ENCODE assay signal across 9 cellular contexts in the genomic region with DNA sequence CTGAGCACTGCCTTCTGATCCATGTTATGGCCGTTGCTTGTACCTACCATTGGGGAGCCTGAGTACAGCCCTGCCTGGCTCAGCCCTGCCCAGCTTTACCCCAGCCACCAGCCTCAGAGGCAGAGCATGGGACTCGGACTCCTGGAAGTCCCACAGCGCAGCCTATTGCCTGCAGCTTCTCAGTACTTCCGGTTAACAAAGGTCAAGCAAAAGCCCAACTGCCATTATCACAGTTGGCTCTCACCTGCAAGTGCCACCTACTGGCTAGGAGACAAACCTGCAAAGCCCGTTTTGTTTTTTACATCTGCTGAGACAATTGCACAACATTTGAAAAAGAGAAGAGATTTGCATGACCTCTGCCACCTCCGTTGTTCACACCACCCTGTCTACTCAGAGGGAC.
DNase-seq lines count a peak whose midpoint lies in the region; ATAC-seq and TF ChIP-seq lines count a peak whose summit lies in the region.
"Had no signal": no experiment of that assay in that cellular context is flagged by ENCODE, and none has a peak within 500 bp of the region (broad histone marks: within the 10 kb centered on the region; RNA-seq: fewer than 3 reads in every experiment).

No MANE protein-coding gene starts in this region.

- no peaks in the 10 kb centered on the region for H3K27me3 Mint-ChIP-seq in activated naive CD8-positive, alpha-beta T cell treated with anti-CD3 and anti-CD28 coated beads, Interleukin-2, amount 50 U/mL, for 24 hours

- no peak overlapping the region for H3K9ac ChIP-seq in mesenchymal stem cell (ENCODE audit: low read length)

- no peak overlapping the region for H3K23ac ChIP-seq in mesenchymal stem cell (ENCODE audit: low read length in 2 of 2)

- no peak overlapping the region for H3K4me3 Mint-ChIP-seq in activated naive CD8-positive, alpha-beta T cell treated with anti-CD3 and anti-CD28 coated beads, Interleukin-2, amount 50 U/mL, for 24 hours

- no peaks in the 10 kb centered on the region for H3K27me3 ChIP-seq in mesenchymal stem cell (ENCODE audit: control insufficient read depth in 1 of 2, insufficient read depth in 1 of 2, low read length in 2 of 2)

- H2BK15ac ChIP-seq in mesenchymal stem cell (ENCODE audit: low read depth, poor library complexity, severe bottlenecking) = no peak overlapping the region

- no peak for TF ChIP-seq POLR2A in GM18505 (IDR thresholded peaks at IDR 0.05; ENCODE audit: borderline replicate concordance, extremely low read depth, insufficient read depth, insufficient read length)

- no peak overlapping the region for H3K14ac ChIP-seq in mesenchymal stem cell (ENCODE audit: low read length in 2 of 2)

- ATAC-seq in GM18505 (IDR thresholded peaks at IDR 0.05; ENCODE audit: unreplicated experiment) (peak; percentile 42), HG03159 (IDR thresholded peaks at IDR 0.05; ENCODE audit: unreplicated experiment) (peak; percentile 45), HG03378 (IDR thresholded peaks at IDR 0.05; ENCODE audit: unreplicated experiment) (no peak)
- ATAC-seq in activated naive CD8-positive, alpha-beta T cell treated with anti-CD3 and anti-CD28 coated beads, Interleukin-2, amount 50 U/mL, for 24 hours = no peak

- H3K79me1 ChIP-seq in mesenchymal stem cell (replicated peaks; ENCODE audit: low read length, poor library complexity, severe bottlenecking) = no peaks in the 10 kb centered on the region

- peaks cover 27% of the 10 kb centered on the region for H3K9me3 Mint-ChIP-seq in activated naive CD8-positive, alpha-beta T cell treated with anti-CD3 and anti-CD28 coated beads, Interleukin-2, amount 50 U/mL, for 24 hours

- no peak overlapping the region for H3K4me3 ChIP-seq in mesenchymal stem cell (ENCODE audit: insufficient read depth in 1 of 2, low read depth in 1 of 2, low read length in 2 of 2)

- H2BK120ac ChIP-seq in mesenchymal stem cell (ENCODE audit: low read depth, low read length) = no peak overlapping the region

- H3K4me1 ChIP-seq in mesenchymal stem cell (ENCODE audit: control insufficient read depth, insufficient read depth, low read depth, low read length) = peaks cover 6% of the 10 kb centered on the region

- peak overlapping the region; percentile 1 for H2AK5ac ChIP-seq in mesenchymal stem cell (ENCODE audit: low read length, severe bottlenecking)

- no peak overlapping the region for H4K8ac ChIP-seq in mesenchymal stem cell (ENCODE audit: low read length)

- H3K36me3 Mint-ChIP-seq in activated naive CD8-positive, alpha-beta T cell treated with anti-CD3 and anti-CD28 coated beads, Interleukin-2, amount 50 U/mL, for 24 hours (ENCODE audit: low read depth) = no peaks in the 10 kb centered on the region

- no peaks in the 10 kb centered on the region for H3K4me1 Mint-ChIP-seq in activated naive CD8-positive, alpha-beta T cell treated with anti-CD3 and anti-CD28 coated beads, Interleukin-2, amount 50 U/mL, for 24 hours

- peak overlapping the region in 1 of 2 experiments; percentile 74 for H3K18ac ChIP-seq in mesenchymal stem cell (ENCODE audit: low read depth in 1 of 2, low read length in 2 of 2)

- DNase-seq in SKM-1 (lab: John Stamatoyannopoulos, UW; ENCODE audit: unreplicated experiment) (peak; percentile 8), mesenchymal stem cell (no peak), NCI-H2196 treated with DMSO at 0.1 percent for 48 hours (lab: John Stamatoyannopoulos, UW; ENCODE audit: unreplicated experiment) (no peak)
- DNase-seq in activated naive CD8-positive, alpha-beta T cell treated with anti-CD3 and anti-CD28 coated beads, Interleukin-2, amount 50 U/mL, for 24 hours = no peak

- H3K9me3 ChIP-seq in mesenchymal stem cell (ENCODE audit: control insufficient read depth, low read length) = peaks cover 38% of the 10 kb centered on the region

- no peak overlapping the region for H3K4me2 ChIP-seq in mesenchymal stem cell (ENCODE audit: low read length, poor library complexity, severe bottlenecking)

- no peak overlapping the region for H2AFZ ChIP-seq in mesenchymal stem cell (ENCODE audit: low read depth, low read length)

- no peak overlapping the region for H3K27ac Mint-ChIP-seq in activated naive CD8-positive, alpha-beta T cell treated with anti-CD3 and anti-CD28 coated beads, Interleukin-2, amount 50 U/mL, for 24 hours

- WGBS in mesenchymal stem cell = 74% methylated on average over 6 of the region's 6 CpGs

- no peaks in the 10 kb centered on the region for H3K36me3 ChIP-seq in mesenchymal stem cell (ENCODE audit: control insufficient read depth in 1 of 2, insufficient read depth in 2 of 2, low read depth in 1 of 2, low read length in 2 of 2)

- peak overlapping the region; percentile 0 for H4K91ac ChIP-seq in mesenchymal stem cell (ENCODE audit: low read length)

- H3K27ac ChIP-seq in mesenchymal stem cell (ENCODE audit: low read length, poor library complexity, severe bottlenecking) = no peak overlapping the region
- H3K27ac ChIP-seq: HL-60, RWPE1 had no signal

- H2BK5ac ChIP-seq in mesenchymal stem cell (ENCODE audit: low read depth, low read length, poor library complexity, severe bottlenecking) = no peak overlapping the region

- H2BK12ac ChIP-seq in mesenchymal stem cell (ENCODE audit: low read length in 2 of 2) = peak overlapping the region; percentile 11 to 79

- peak overlapping the region in 1 of 2 experiments; percentile 24 for H3K4ac ChIP-seq in mesenchymal stem cell (ENCODE audit: low read depth in 1 of 2, low read length in 2 of 2)

Comparison
In these comparisons a context has a peak if more than half of its experiments do, and no peak if none do; other contexts are left out.
1. ATAC-seq: peak in GM18505 (single experiment) and HG03159 (single experiment); none in HG03378 (single experiment) and activated naive CD8-positive, alpha-beta T cell treated with anti-CD3 and anti-CD28 coated beads, Interleukin-2, amount 50 U/mL, for 24 hours (single experiment).